In the genomic region with DNA sequence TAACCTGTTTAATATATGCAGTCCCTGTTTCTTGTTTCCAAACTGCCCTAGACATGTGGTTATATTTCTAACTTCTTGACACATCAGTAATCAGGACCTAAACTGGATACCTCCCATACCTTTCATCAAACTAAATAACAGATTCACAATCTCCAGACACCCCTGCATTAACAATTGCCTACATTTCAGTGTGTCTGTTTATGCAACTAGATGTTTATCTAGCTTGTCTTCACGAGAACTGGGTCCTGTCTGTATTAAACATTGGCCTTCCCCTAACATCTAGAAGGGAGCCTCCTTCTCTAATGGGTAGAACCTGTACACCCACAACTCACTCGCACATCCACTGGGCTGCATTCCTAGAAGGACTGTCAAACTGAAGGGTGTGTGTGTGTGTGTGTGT, we compare ENCODE assay signal across 7 cellular contexts.
"Had no signal": no experiment of that assay in that cellular context is flagged by ENCODE, and none has a peak within 500 bp of the region (broad histone marks: within the 10 kb centered on the region; RNA-seq: fewer than 3 reads in every experiment).

No MANE protein-coding gene starts in this region.

- ATAC-seq: GM23338, HepG2 had no signal

- H3K4me2 ChIP-seq: GM23338 had no signal

- H3K9me3 Mint-ChIP-seq: GM23338, H9 had no signal

- H3K27ac Mint-ChIP-seq: GM23338, H9, HFFc6, IgD-negative memory B cell had no signal

- H3K4me3 Mint-ChIP-seq: GM23338, H9, HFFc6, IgD-negative memory B cell had no signal

- H3K27me3 Mint-ChIP-seq: IgD-negative memory B cell had no signal

- H3K4me1 Mint-ChIP-seq: GM23338, H9, IgD-negative memory B cell had no signal

- H3K27ac ChIP-seq: HL-60 had no signal

- DNase-seq: H9, HCEC 1CT, HFFc6 had no signal

- H3K4me3 ChIP-seq: GM23338 had no signal
